Comparison of ENCODE assay signal across 29 cellular contexts in genomic region chr1:77007675-77008074, GRCh38.
"Had no signal": no experiment of that assay in that cellular context is flagged by ENCODE, and none has a peak within 500 bp of the region (broad histone marks: within the 10 kb centered on the region; RNA-seq: fewer than 3 reads in every experiment).

No MANE protein-coding gene starts in this region.

- H3K79me2 ChIP-seq: parathyroid adenoma had no signal

- H3K27ac Mint-ChIP-seq: natural killer cell; nephron; progenitor cell of endocrine pancreas; stimulated activated effector memory CD8-positive, alpha-beta T cell treated with anti-CD3 and anti-CD28 coated beads, Interleukin-12 subunit alpha, Interleukin-12 subunit beta, amount 100 ng/mL, for 72 hours; stimulated activated naive B cell treated with anti-CD40 and anti-IgM and Interleukin-4, amounts not matched to agents 10 μg/mL and 1 μg/mL and 100 μg/mL, for 72 hours; stimulated activated naive CD8-positive, alpha-beta T cell treated with anti-CD3 and anti-CD28 coated beads, Interleukin-15, Interleukin-2, amounts not matched to agents 100 ng/mL and 50 ng/mL, for 24 hours had no signal

- H3K4me2 ChIP-seq: neural progenitor cell had no signal

- H3K4me1 Mint-ChIP-seq: natural killer cell; stimulated activated effector memory CD8-positive, alpha-beta T cell treated with anti-CD3 and anti-CD28 coated beads, Interleukin-12 subunit alpha, Interleukin-12 subunit beta, amount 100 ng/mL, for 72 hours; stimulated activated naive B cell treated with anti-CD40 and anti-IgM and Interleukin-4, amounts not matched to agents 10 μg/mL and 1 μg/mL and 100 μg/mL, for 72 hours had no signal

- H3K27ac ChIP-seq: neural progenitor cell, ovary, parathyroid adenoma, psoas muscle, right lobe of liver, sigmoid colon, stomach, thoracic aorta, thyroid gland, tibial nerve, upper lobe of left lung, vagina had no signal

- DNase-seq: natural killer cell; occipital lobe; ovary; posterior cingulate gyrus; psoas muscle; right cardiac atrium; right lobe of liver; sigmoid colon; small intestine; stimulated activated CD4-positive, alpha-beta T cell treated with anti-CD3 and anti-CD28 coated beads, Interleukin-15, amount 100 ng/mL, for 24 hours; stimulated activated CD4-positive, alpha-beta T cell treated with anti-CD3 and anti-CD28 coated beads, Interleukin-2, amount 100 ng/mL, for 24 hours; stimulated activated CD4-positive, alpha-beta T cell treated with anti-CD3 and anti-CD28 coated beads, Interleukin-2, amount 100 ng/mL, for 48 hours; stimulated activated CD4-positive, alpha-beta T cell treated with anti-CD3 and anti-CD28 coated beads, Interleukin-4, amount 100 ng/mL, for 24 hours; stimulated activated naive B cell treated with anti-CD40 and anti-IgM and Interleukin-4, amounts not matched to agents 10 μg/mL and 1 μg/mL and 100 μg/mL, for 72 hours; stimulated activated naive CD4-positive, alpha-beta T cell treated with Interleukin-2 at 50 U/mL for 16 hours; stomach; thyroid gland; trophoblast cell; upper lobe of left lung had no signal

- H3K27me3 Mint-ChIP-seq: progenitor cell of endocrine pancreas; stimulated activated naive B cell treated with anti-CD40 and anti-IgM and Interleukin-4, amounts not matched to agents 10 μg/mL and 1 μg/mL and 100 μg/mL, for 72 hours had no signal

- H3K4me3 Mint-ChIP-seq: natural killer cell; nephron; neural progenitor cell; stimulated activated effector memory CD8-positive, alpha-beta T cell treated with anti-CD3 and anti-CD28 coated beads, Interleukin-12 subunit alpha, Interleukin-12 subunit beta, amount 100 ng/mL, for 72 hours; stimulated activated naive B cell treated with anti-CD40 and anti-IgM and Interleukin-4, amounts not matched to agents 10 μg/mL and 1 μg/mL and 100 μg/mL, for 72 hours; stimulated activated naive CD8-positive, alpha-beta T cell treated with anti-CD3 and anti-CD28 coated beads, Interleukin-15, Interleukin-2, amounts not matched to agents 100 ng/mL and 50 ng/mL, for 24 hours had no signal

- FAIRE-seq: small intestine, urothelium cell line had no signal

- H3K27me3 ChIP-seq: neural progenitor cell, ovary, right lobe of liver, sigmoid colon, stomach, thyroid gland, tibial nerve, upper lobe of left lung, vagina had no signal

- H3K36me3 Mint-ChIP-seq: natural killer cell; stimulated activated effector memory CD8-positive, alpha-beta T cell treated with anti-CD3 and anti-CD28 coated beads, Interleukin-12 subunit alpha, Interleukin-12 subunit beta, amount 100 ng/mL, for 72 hours; stimulated activated naive B cell treated with anti-CD40 and anti-IgM and Interleukin-4, amounts not matched to agents 10 μg/mL and 1 μg/mL and 100 μg/mL, for 72 hours had no signal

- H3K4me3 ChIP-seq: neural progenitor cell, ovary, psoas muscle, right lobe of liver, sigmoid colon, stomach, thoracic aorta, thyroid gland, tibial nerve, upper lobe of left lung, vagina had no signal

- H3K9ac ChIP-seq: neural progenitor cell, parathyroid adenoma had no signal

- H2AFZ ChIP-seq: neural progenitor cell, parathyroid adenoma had no signal

- ATAC-seq: natural killer cell; psoas muscle; right cardiac atrium; right lobe of liver; stimulated activated effector memory CD8-positive, alpha-beta T cell treated with anti-CD3 and anti-CD28 coated beads, Interleukin-12 subunit alpha, Interleukin-12 subunit beta, amount 100 ng/mL, for 72 hours; stimulated activated naive B cell treated with anti-CD40 and anti-IgM and Interleukin-4, amounts not matched to agents 10 μg/mL and 1 μg/mL and 100 μg/mL, for 72 hours had no signal

- H3K36me3 ChIP-seq: neural progenitor cell, ovary, right lobe of liver, sigmoid colon, stomach, thoracic aorta, thyroid gland, tibial nerve, upper lobe of left lung, vagina had no signal

- H3K9me3 ChIP-seq: ovary, psoas muscle, right lobe of liver, sigmoid colon, stomach, thoracic aorta, thyroid gland, tibial nerve, upper lobe of left lung, vagina had no signal

- H3K4me1 ChIP-seq: parathyroid adenoma, psoas muscle, right lobe of liver, sigmoid colon, stomach, thyroid gland, tibial nerve, upper lobe of left lung had no signal
